In the genomic region with DNA sequence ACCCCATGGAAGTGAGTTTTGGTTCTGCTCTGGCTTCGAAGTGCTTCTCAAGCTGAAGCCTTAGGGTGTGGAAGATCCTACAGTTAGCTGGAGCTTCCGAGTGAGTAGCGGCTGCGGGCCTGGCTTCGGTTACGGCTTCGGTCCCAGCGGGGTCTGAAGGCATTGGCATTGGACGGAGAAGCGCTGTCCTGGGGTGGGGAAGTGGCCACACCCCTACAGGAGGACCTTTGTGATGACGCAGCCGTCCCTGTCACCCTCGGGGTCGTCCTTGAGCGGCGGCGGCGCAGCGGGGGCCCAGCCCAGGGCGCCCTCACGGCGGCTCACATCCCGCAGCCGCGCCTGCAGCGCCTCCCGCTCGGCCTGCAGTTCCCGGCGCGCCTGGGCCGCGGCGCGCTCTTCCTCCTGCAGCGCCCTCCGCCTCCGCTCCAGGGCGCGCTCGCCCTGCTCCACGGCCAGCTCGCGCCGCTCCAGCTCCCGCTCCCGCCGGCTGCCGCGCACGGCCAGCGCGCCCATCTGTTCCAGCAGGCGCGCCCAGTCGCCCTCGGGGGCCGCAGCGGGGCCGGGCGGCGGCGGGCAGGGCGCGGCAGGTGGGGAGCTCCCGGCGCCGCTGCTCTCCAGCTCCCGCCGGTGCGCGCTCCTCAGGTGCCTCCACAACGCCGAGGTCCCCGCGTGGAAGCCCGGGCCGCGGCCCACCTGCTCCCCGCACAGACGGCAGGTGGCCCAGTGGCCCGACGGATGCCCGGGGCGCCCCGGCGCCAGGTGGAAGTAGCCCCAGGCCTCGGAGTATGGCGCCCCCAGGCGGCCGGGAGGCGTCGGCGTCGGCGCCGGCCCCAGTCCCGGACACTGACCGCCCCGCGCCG, we compare ENCODE assay signal across 9 cellular contexts. TPM values are rescaled to one million over a fixed set of nuclear protein-coding genes. Genes with fewer than 3 reads are reported as not detected.
DNase-seq lines count a peak whose midpoint lies in the region; ATAC-seq and TF ChIP-seq lines count a peak whose summit lies in the region.
"Had no signal": no experiment of that assay in that cellular context is flagged by ENCODE, and none has a peak within 500 bp of the region (broad histone marks: within the 10 kb centered on the region; RNA-seq: fewer than 3 reads in every experiment).

No MANE protein-coding gene starts in this region.

- H3K36me3 Mint-ChIP-seq in activated T-helper 2 cell treated with anti-CD3 and anti-CD28 coated beads, Interferon-gamma antibody, Interleukin-2, Interleukin-4, amounts not matched to agents 10 μg/mL and 5 μg/mL and 100 μg/mL, durations not matched to agents 14 hours and 24 hours and 36 hours (ENCODE audit: low read depth), result no peaks in the 10 kb centered on the region
- no peaks in the 10 kb centered on the region for H3K36me3 Mint-ChIP-seq in natural killer cell

- H3K4me1 Mint-ChIP-seq in activated T-helper 2 cell treated with anti-CD3 and anti-CD28 coated beads, Interferon-gamma antibody, Interleukin-2, Interleukin-4, amounts not matched to agents 10 μg/mL and 5 μg/mL and 100 μg/mL, durations not matched to agents 14 hours and 24 hours and 36 hours (ENCODE audit: low read depth), result peaks cover 5% of the 10 kb centered on the region
- peaks cover 0 to 5% of the 10 kb centered on the region in 2 donors for H3K4me1 Mint-ChIP-seq in natural killer cell

- ATAC-seq in HG02642 (IDR thresholded peaks at IDR 0.05; ENCODE audit: poor library complexity, unreplicated experiment), result peak; percentile 86
- ATAC-seq in natural killer cell, result peak; percentile 85 to 90 (median 89)

- no peaks in the 10 kb centered on the region for H3K27me3 Mint-ChIP-seq in activated T-helper 2 cell treated with anti-CD3 and anti-CD28 coated beads, Interferon-gamma antibody, Interleukin-2, Interleukin-4, amounts not matched to agents 10 μg/mL and 5 μg/mL and 100 μg/mL, durations not matched to agents 14 hours and 24 hours and 36 hours (ENCODE audit: low read depth)
- no peaks in the 10 kb centered on the region for H3K27me3 Mint-ChIP-seq in natural killer cell (ENCODE audit: low read depth in 2 of 2)

- no peaks in the 10 kb centered on the region for H3K9me3 Mint-ChIP-seq in activated T-helper 2 cell treated with anti-CD3 and anti-CD28 coated beads, Interferon-gamma antibody, Interleukin-2, Interleukin-4, amounts not matched to agents 10 μg/mL and 5 μg/mL and 100 μg/mL, durations not matched to agents 14 hours and 24 hours and 36 hours
- H3K9me3 Mint-ChIP-seq in natural killer cell, result no peaks in the 10 kb centered on the region

- DNase-seq in NCI-H774 (lab: John Stamatoyannopoulos, UW) (peak; percentile 69), fibroblast of peridontal ligament (ENCODE audit: extremely low read depth) (peak; percentile 39), natural killer cell (peak; percentile 56), substantia nigra (lab: John Stamatoyannopoulos, UW) (peak in 43 of 49 donors; percentile 22 to 84 (median 56)), NCI-H1092 treated with DMSO at 0.1 percent for 48 hours (lab: John Stamatoyannopoulos, UW) (no peak)
- peak; percentile 47 for DNase-seq in activated T-helper 2 cell treated with anti-CD3 and anti-CD28 coated beads, Interferon-gamma antibody, Interleukin-2, Interleukin-4, amounts not matched to agents 10 μg/mL and 5 μg/mL and 100 μg/mL, durations not matched to agents 14 hours and 24 hours and 36 hours (ENCODE audit: low spot score)

- intact Hi-C loops in activated T-helper 2 cell treated with anti-CD3 and anti-CD28 coated beads, Interferon-gamma antibody, Interleukin-2, Interleukin-4, amounts not matched to agents 10 μg/mL and 5 μg/mL and 100 μg/mL, durations not matched to agents 14 hours and 24 hours and 36 hours (cut with micrococcal nuclease), result loop anchor here (1.0 to 5.0 kb wide), 2 partner anchors 45 to 209 kb away; a partner anchor contains a TSS
- intact Hi-C loops in natural killer cell (cut with micrococcal nuclease), result no loop called here

- peak; percentile 87 for TF ChIP-seq CTCF in GM12874 (IDR thresholded peaks at IDR 0.05; ENCODE audit: insufficient read depth, low read depth, low read length)
- TF ChIP-seq CTCF in natural killer cell (IDR thresholded peaks at IDR 0.05), result peak; percentile 64

- H3K4me3 Mint-ChIP-seq in activated T-helper 2 cell treated with anti-CD3 and anti-CD28 coated beads, Interferon-gamma antibody, Interleukin-2, Interleukin-4, amounts not matched to agents 10 μg/mL and 5 μg/mL and 100 μg/mL, durations not matched to agents 14 hours and 24 hours and 36 hours (ENCODE audit: low read depth), result peak overlapping the region; percentile 59
- H3K4me3 Mint-ChIP-seq in natural killer cell, result peak overlapping the region; percentile 84

- peak overlapping the region; percentile 74 for H3K27ac ChIP-seq in substantia nigra (ENCODE audit: low read depth, low read length, poor library complexity, severe bottlenecking)
- H3K27ac ChIP-seq: epithelial cell of prostate had no signal

- no peak overlapping the region for H3K27ac Mint-ChIP-seq in activated T-helper 2 cell treated with anti-CD3 and anti-CD28 coated beads, Interferon-gamma antibody, Interleukin-2, Interleukin-4, amounts not matched to agents 10 μg/mL and 5 μg/mL and 100 μg/mL, durations not matched to agents 14 hours and 24 hours and 36 hours
- H3K27ac Mint-ChIP-seq in natural killer cell, result no peak overlapping the region

RNA-seq across cellular contexts. Expression of a gene that starts 9.9 kb away (rescaled TPM):
- 0.48 and 0.60 TPM in 2 replicates for total RNA-seq in activated T-helper 2 cell treated with anti-CD3 and anti-CD28 coated beads, Interferon-gamma antibody, Interleukin-2, Interleukin-4, amounts not matched to agents 10 μg/mL and 5 μg/mL and 100 μg/mL, durations not matched to agents 14 hours and 24 hours and 36 hours
- 1 to 10 TPM; 2.6 to 4.0 (median 3.2) TPM for total RNA-seq in natural killer cell

RNA-seq across cellular contexts. Expression of a gene that starts 47.0 kb away (rescaled TPM):
- total RNA-seq in activated T-helper 2 cell treated with anti-CD3 and anti-CD28 coated beads, Interferon-gamma antibody, Interleukin-2, Interleukin-4, amounts not matched to agents 10 μg/mL and 5 μg/mL and 100 μg/mL, durations not matched to agents 14 hours and 24 hours and 36 hours, result 25.6 and 28.2 TPM in 2 replicates
- 10 to 100 TPM; 13.0 to 22.6 (median 15.0) TPM for total RNA-seq in natural killer cell
